In genomic region chr9:112545237-112545636, GRCh38 we compare ENCODE assay signal across 20 cellular contexts. TPM values are rescaled to one million over a fixed set of nuclear protein-coding genes. Genes with fewer than 3 reads are reported as not detected.
DNase-seq lines count a peak whose midpoint lies in the region; ATAC-seq, FAIRE-seq and TF ChIP-seq lines count a peak whose summit lies in the region.
"Had no signal": no experiment of that assay in that cellular context is flagged by ENCODE, and none has a peak within 500 bp of the region (broad histone marks: within the 10 kb centered on the region; RNA-seq: fewer than 3 reads in every experiment).

No MANE protein-coding gene starts in this region.

- H3K4me3 ChIP-seq in HUES48 (ENCODE audit: low read depth, low read length) (no peak overlapping the region), neural cell (ENCODE audit: low read length) (no peak overlapping the region), pancreas (no peak overlapping the region), small intestine (ENCODE audit: low read depth in 1 of 2, low read length in 2 of 2) (no peak overlapping the region)
- H3K4me3 ChIP-seq: GM23338 had no signal

- H3K27ac ChIP-seq in HUES48 (ENCODE audit: low read depth, low read length) (peak overlapping the region; percentile 95), neural cell (ENCODE audit: low read length) (peak overlapping the region; percentile 20), pancreas (no peak overlapping the region), small intestine (ENCODE audit: low read depth in 1 of 2, low read length in 1 of 2) (no peak overlapping the region)
- H3K27ac ChIP-seq: C4-2B had no signal

- H3K36me3 Mint-ChIP-seq in WTC11 (peaks cover 10% of the 10 kb centered on the region), brain (peaks cover 9% of the 10 kb centered on the region)
- H3K36me3 Mint-ChIP-seq in activated naive CD8-positive, alpha-beta T cell treated with anti-CD3 and anti-CD28 coated beads for 36 hours = peaks cover 9% of the 10 kb centered on the region

- no peak for TF ChIP-seq CTCF in WTC11 (IDR thresholded peaks at IDR 0.05)
- no peak for TF ChIP-seq CTCF in brain (conservative IDR thresholded peaks at IDR 0.05)
- no peak for TF ChIP-seq CTCF in neural cell (IDR thresholded peaks at IDR 0.05; ENCODE audit: poor library complexity, severe bottlenecking)
- TF ChIP-seq CTCF in pancreas (IDR thresholded peaks at IDR 0.05) = no peak

- POLR2A ChIA-PET in WTC11 (lab: Charles Lee) = no interaction called here

- CTCF ChIA-PET in WTC11 (lab: Charles Lee) = no interaction called here

- ATAC-seq in WTC11 = no peak
- no peak for ATAC-seq in pancreas
- ATAC-seq: GM23338, HCT116 had no signal

- DNase-seq in WTC11 (ENCODE audit: low spot score) (no peak), pancreas (no peak), small intestine (no peak), RCC 7860 (ENCODE audit: low spot score) (no peak)
- no peak for DNase-seq in activated naive CD8-positive, alpha-beta T cell treated with anti-CD3 and anti-CD28 coated beads for 36 hours
- DNase-seq: AML-193; Caco-2; CD4-positive, alpha-beta T cell; HFFc6 had no signal

- intact Hi-C loops in pancreas (cut with DNase I) = no loop called here

- H3K4me1 Mint-ChIP-seq in WTC11 (peaks cover 74% of the 10 kb centered on the region), brain (peaks cover 78% of the 10 kb centered on the region)
- H3K4me1 Mint-ChIP-seq in activated naive CD8-positive, alpha-beta T cell treated with anti-CD3 and anti-CD28 coated beads for 36 hours = peaks cover 20% of the 10 kb centered on the region

- H3K4me3 Mint-ChIP-seq in WTC11 (no peak overlapping the region), brain (peak overlapping the region in 1 of 5 experiments; percentile 25)
- H3K4me3 Mint-ChIP-seq in activated naive CD8-positive, alpha-beta T cell treated with anti-CD3 and anti-CD28 coated beads for 36 hours = no peak overlapping the region
- H3K4me3 Mint-ChIP-seq: CD4-positive, alpha-beta T cell; GM23338; HFFc6 had no signal

- H3K4me1 ChIP-seq in HUES48 (ENCODE audit: control insufficient read depth, insufficient read depth, low read length) (peaks cover 51% of the 10 kb centered on the region), pancreas (peaks cover 6 to 40% (median 20%) of the 10 kb centered on the region in 3 donors), small intestine (ENCODE audit: control insufficient read depth in 2 of 2, insufficient read depth in 1 of 2, low read depth in 1 of 2, low read length in 1 of 2) (peaks cover 0 to 1% of the 10 kb centered on the region in 2 donors)

- H3F3A ChIP-seq in neural cell (ENCODE audit: insufficient read depth, low read length, poor library complexity, severe bottlenecking) = no peaks in the 10 kb centered on the region

- H3K36me3 ChIP-seq in HUES48 (ENCODE audit: control insufficient read depth, insufficient read depth, low read length) = no peaks in the 10 kb centered on the region
- no peaks in the 10 kb centered on the region for H3K36me3 ChIP-seq in neural cell (ENCODE audit: insufficient read depth, low read length)
- no peaks in the 10 kb centered on the region for H3K36me3 ChIP-seq in pancreas
- H3K36me3 ChIP-seq in small intestine (ENCODE audit: control insufficient read depth in 2 of 2, insufficient read depth in 2 of 2, low read length in 2 of 2) = no peaks in the 10 kb centered on the region

- no peak overlapping the region for H3K4me2 ChIP-seq in neural cell (ENCODE audit: low read length)
- H3K4me2 ChIP-seq: GM23338 had no signal

- FAIRE-seq in pancreas (lab: Jason Lieb, UNC) (no peak), small intestine (lab: Jason Lieb, UNC) (no peak), RCC 7860 (lab: Jason Lieb, UNC) (no peak)
- FAIRE-seq: A204.1, G401.6, GM12892, GM18507, HTR-8/SVneo had no signal

- H3K9me3 Mint-ChIP-seq in WTC11 (peaks cover 11% of the 10 kb centered on the region), brain (peaks cover 0 to 3% (median 0%) of the 10 kb centered on the region in 5 experiments)
- peaks cover 2% of the 10 kb centered on the region for H3K9me3 Mint-ChIP-seq in activated naive CD8-positive, alpha-beta T cell treated with anti-CD3 and anti-CD28 coated beads for 36 hours
- H3K9me3 Mint-ChIP-seq: CD4-positive, alpha-beta T cell; HFFc6 had no signal

- peaks cover 50% of the 10 kb centered on the region for H3K79me2 ChIP-seq in neural cell (replicated peaks; ENCODE audit: insufficient read depth, low read length)

- no peaks in the 10 kb centered on the region for H3K9me2 ChIP-seq in neural cell (ENCODE audit: insufficient read depth, low read length)

- H3K9ac ChIP-seq in HUES48 (ENCODE audit: low read depth, low read length) (no peak overlapping the region), neural cell (ENCODE audit: low read length) (no peak overlapping the region)

- TF ChIP-seq RAD21 in neural cell (conservative IDR thresholded peaks at IDR 0.05) = no peak

- no peak for TF ChIP-seq EP300 in neural cell (conservative IDR thresholded peaks at IDR 0.05; ENCODE audit: poor library complexity, severe bottlenecking)

- H3K27ac Mint-ChIP-seq in WTC11 (peak overlapping the region; percentile 75; the same call in 1 of the 2 replicates), brain (peak overlapping the region in 4 of 5 experiments; percentile 8 to 98 (median 92))
- no peak overlapping the region for H3K27ac Mint-ChIP-seq in activated naive CD8-positive, alpha-beta T cell treated with anti-CD3 and anti-CD28 coated beads for 36 hours
- H3K27ac Mint-ChIP-seq: CD4-positive, alpha-beta T cell; HFFc6 had no signal

- no peaks in the 10 kb centered on the region for H3K27me3 ChIP-seq in HUES48 (ENCODE audit: control insufficient read depth, insufficient read depth, low read length)
- H3K27me3 ChIP-seq in neural cell (ENCODE audit: insufficient read depth, low read depth, low read length) = no peaks in the 10 kb centered on the region
- H3K27me3 ChIP-seq in pancreas = no peaks in the 10 kb centered on the region
- H3K27me3 ChIP-seq in small intestine (ENCODE audit: control insufficient read depth in 2 of 2, insufficient read depth in 2 of 2, low read length in 2 of 2) = no peaks in the 10 kb centered on the region

- H3K27me3 Mint-ChIP-seq in WTC11 (ENCODE audit: low read depth) (no peaks in the 10 kb centered on the region), brain (no peaks in the 10 kb centered on the region)
- no peaks in the 10 kb centered on the region for H3K27me3 Mint-ChIP-seq in activated naive CD8-positive, alpha-beta T cell treated with anti-CD3 and anti-CD28 coated beads for 36 hours
- H3K27me3 Mint-ChIP-seq: CD4-positive, alpha-beta T cell had no signal

- H2AFZ ChIP-seq in neural cell (ENCODE audit: low read depth, low read length) = no peak overlapping the region
- H2AFZ ChIP-seq: GM23338 had no signal

- H3K9me3 ChIP-seq in HUES48 (ENCODE audit: control insufficient read depth, insufficient read depth, low read length) = peaks cover 8% of the 10 kb centered on the region
- H3K9me3 ChIP-seq in neural cell (ENCODE audit: low read length) = no peaks in the 10 kb centered on the region
- H3K9me3 ChIP-seq in pancreas = no peaks in the 10 kb centered on the region
- no peaks in the 10 kb centered on the region for H3K9me3 ChIP-seq in small intestine (ENCODE audit: control insufficient read depth, low read depth)
- H3K9me3 ChIP-seq: Caco-2 had no signal

- no peaks in the 10 kb centered on the region for H4K20me1 ChIP-seq in neural cell (ENCODE audit: insufficient read depth)

TF ChIP-seq in WTC11, 78 proteins besides CTCF, POLR2A, EP300 and RAD21 (continues in another document):
- no peak for TF ChIP-seq ZNF416 (CRISPR knock-in tag; IDR thresholded peaks at IDR 0.05)
- no peak for TF ChIP-seq ZNF121 (CRISPR knock-in tag; IDR thresholded peaks at IDR 0.05)
- TF ChIP-seq TP53 (CRISPR knock-in tag; IDR thresholded peaks at IDR 0.05) = no peak
- no peak for TF ChIP-seq FOXP1 (CRISPR knock-in tag; IDR thresholded peaks at IDR 0.05; ENCODE audit: borderline replicate concordance)
- TF ChIP-seq ATF2 (CRISPR knock-in tag; IDR thresholded peaks at IDR 0.05; ENCODE audit: borderline replicate concordance, low read depth) = no peak
- no peak for TF ChIP-seq NR3C1 (CRISPR knock-in tag; conservative IDR thresholded peaks at IDR 0.05; ENCODE audit: low read depth)

TF ChIP-seq in neural cell, 6 proteins besides CTCF, POLR2A, EP300 and RAD21 (continues in another document):
- TF ChIP-seq POLR2AphosphoS5 (IDR thresholded peaks at IDR 0.05) (no peak), TAF1 (IDR thresholded peaks at IDR 0.05; ENCODE audit: low read depth) (no peak), EZH2 (IDR thresholded peaks at IDR 0.05; ENCODE audit: borderline replicate concordance, insufficient read depth, low read length, poor library complexity, severe bottlenecking) (no peak), SMC3 (conservative IDR thresholded peaks at IDR 0.05; ENCODE audit: poor library complexity) (no peak)

RNA-seq across cellular contexts. Expression of gene KIAA1958, which starts 58.6 kb away (rescaled TPM):
- total RNA-seq in WTC11 (2021) (41.0 to 43.6 TPM (median 42.7 TPM) in 3 replicates), pancreas (10 to 100 TPM in 1 of 6 donors, 1 to 10 TPM in 5; 3.5 to 11.8 (median 6.2) TPM)
- polyA plus RNA-seq in brain (ENCODE audit: insufficient read depth, low read depth, low replicate concordance) (5.9 TPM), neural cell (8.4 and 8.7 TPM in 2 replicates), pancreas (1 to 10 TPM; 1.4 to 1.7 TPM), small intestine (1 to 10 TPM in 1 of 3 donors, under 1 TPM in 2; 0.54 to 1.6 (median 0.67) TPM)
- 49.4 and 66.1 TPM in 2 replicates for polyA minus RNA-seq in neural cell
- total RNA-seq in activated naive CD8-positive, alpha-beta T cell treated with anti-CD3 and anti-CD28 coated beads for 36 hours = 1 to 10 TPM; 8.4 to 8.8 TPM

Comparison
In these comparisons a context has a peak if more than half of its experiments do, and no peak if none do; other contexts are left out.
1. H3K27ac ChIP-seq: peak in HUES48 (single experiment) and neural cell (single experiment); none in pancreas (0 of 4) and small intestine (0 of 2).